Comparison of ENCODE assay signal across 8 cellular contexts in the genomic region with DNA sequence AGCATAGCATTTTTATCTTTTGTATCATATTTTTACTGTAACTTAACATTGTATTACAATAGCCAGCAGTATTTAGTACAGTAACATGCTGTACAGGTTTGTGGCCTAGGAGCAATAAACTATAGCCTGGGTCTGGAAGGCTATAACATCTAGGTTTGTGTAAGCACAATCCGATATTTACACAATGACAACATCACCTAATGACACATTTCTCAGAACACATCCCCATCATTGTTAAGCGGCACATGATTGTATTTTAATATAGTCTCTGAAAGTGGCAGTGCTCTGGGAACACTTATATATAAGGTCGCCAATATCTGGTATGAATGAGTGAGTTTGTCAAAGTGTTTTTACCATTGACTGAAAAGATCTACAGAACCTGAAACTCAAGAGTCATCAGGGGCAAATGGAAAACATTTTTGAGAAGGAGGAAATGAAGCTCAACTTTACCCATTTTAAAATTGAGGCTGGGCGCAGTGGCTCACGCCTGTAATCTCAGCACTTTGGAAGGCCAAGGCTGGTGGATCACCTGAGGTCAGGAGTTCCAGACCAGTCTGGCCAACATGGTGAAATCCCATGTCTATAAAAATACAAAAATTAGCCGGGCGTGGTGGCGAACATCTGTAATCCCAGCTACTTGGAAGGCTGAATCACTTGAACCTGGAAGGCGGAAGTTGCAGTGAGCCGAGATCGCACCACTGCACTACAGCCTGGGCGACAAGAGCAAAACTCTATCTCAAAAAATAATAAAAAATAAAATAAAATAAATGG. TPM values are rescaled to one million over a fixed set of nuclear protein-coding genes. Genes with fewer than 3 reads are reported as not detected.
DNase-seq lines count a peak whose midpoint lies in the region; ATAC-seq and TF ChIP-seq lines count a peak whose summit lies in the region.

No MANE protein-coding gene starts in this region.

- H3K9me3 Mint-ChIP-seq in HFFc6 (no peaks in the 10 kb centered on the region), mesothelial cell of epicardium (no peaks in the 10 kb centered on the region)
- H3K9me3 Mint-ChIP-seq in activated naive CD8-positive, alpha-beta T cell treated with anti-CD3 and anti-CD28 coated beads, Interleukin-2, amount 10 ng/mL, durations not matched to agents 7 days and 5 days = peaks cover 4% of the 10 kb centered on the region

- ATAC-seq in activated naive CD8-positive, alpha-beta T cell treated with anti-CD3 and anti-CD28 coated beads, Interleukin-2, amount 10 ng/mL, durations not matched to agents 7 days and 5 days (ENCODE audit: low read depth) = no peak
- no peak for ATAC-seq in HG03108 (IDR thresholded peaks at IDR 0.05; ENCODE audit: unreplicated experiment)

- H3K36me3 Mint-ChIP-seq in HFFc6 (ENCODE audit: low read depth) (no peaks in the 10 kb centered on the region), mesothelial cell of epicardium (no peaks in the 10 kb centered on the region)
- peaks cover 14% of the 10 kb centered on the region for H3K36me3 Mint-ChIP-seq in activated naive CD8-positive, alpha-beta T cell treated with anti-CD3 and anti-CD28 coated beads, Interleukin-2, amount 10 ng/mL, durations not matched to agents 7 days and 5 days

- H3K27ac Mint-ChIP-seq in HFFc6 (peak overlapping the region; percentile 27; the same call in 1 of the 2 replicates), mesothelial cell of epicardium (peak overlapping the region; percentile 56)
- peak overlapping the region; percentile 80 for H3K27ac Mint-ChIP-seq in activated naive CD8-positive, alpha-beta T cell treated with anti-CD3 and anti-CD28 coated beads, Interleukin-2, amount 10 ng/mL, durations not matched to agents 7 days and 5 days

- H3K27me3 ChIP-seq in ACC112 (ENCODE audit: insufficient read depth, low read length) = no peaks in the 10 kb centered on the region

- no peak overlapping the region for H3K4me3 Mint-ChIP-seq in HFFc6
- peak overlapping the region; percentile 33 for H3K4me3 Mint-ChIP-seq in activated naive CD8-positive, alpha-beta T cell treated with anti-CD3 and anti-CD28 coated beads, Interleukin-2, amount 10 ng/mL, durations not matched to agents 7 days and 5 days
- no peak overlapping the region for H3K4me3 Mint-ChIP-seq in mesothelial cell of epicardium

- peaks cover 37% of the 10 kb centered on the region for H3K4me1 ChIP-seq in ACC112 (ENCODE audit: control insufficient read depth, insufficient read depth, low read length, unreplicated experiment)

- TF ChIP-seq CTCF in HFFc6 (IDR thresholded peaks at IDR 0.05) = no peak
- no peak for TF ChIP-seq CTCF in mesothelial cell of epicardium (IDR thresholded peaks at IDR 0.05; ENCODE audit: unreplicated experiment)

- DNase-seq in HFFc6 (no peak), mesothelial cell of epicardium (ENCODE audit: low spot score in 2 of 2, unreplicated experiment in 2 of 2) (no peak), GM03348 (ENCODE audit: low spot score) (no peak), OCI-M1 (lab: John Stamatoyannopoulos, UW) (no peak), GM19240 (ENCODE audit: insufficient read length, low spot score) (no peak)
- DNase-seq in activated naive CD8-positive, alpha-beta T cell treated with anti-CD3 and anti-CD28 coated beads, Interleukin-2, amount 10 ng/mL, durations not matched to agents 7 days and 5 days = no peak

- POLR2A ChIA-PET in activated naive CD8-positive, alpha-beta T cell treated with anti-CD3 and anti-CD28 coated beads, Interleukin-2, amount 10 ng/mL, durations not matched to agents 7 days and 5 days (lab: Charles Lee) = interaction anchor here (0.6 to 2.0 kb wide), 8 partner anchors 12 to 47 kb away, joined by 3 to 7 read pairs (median 4); partner anchors contain the start of gene TNFSF10

- no peak overlapping the region for H2AFZ ChIP-seq in ACC112 (ENCODE audit: low read length, unreplicated experiment)

- H3K27ac ChIP-seq in ACC112 (ENCODE audit: low read depth, low read length) = peak overlapping the region; percentile 71

- peak overlapping the region; percentile 62 for H3K4me3 ChIP-seq in ACC112 (ENCODE audit: low read depth, low read length)

- no peaks in the 10 kb centered on the region for H3K36me3 ChIP-seq in ACC112 (ENCODE audit: insufficient read depth, low read length)

- peaks cover 4% of the 10 kb centered on the region for H3K27me3 Mint-ChIP-seq in HFFc6 (ENCODE audit: insufficient read depth)
- H3K27me3 Mint-ChIP-seq in activated naive CD8-positive, alpha-beta T cell treated with anti-CD3 and anti-CD28 coated beads, Interleukin-2, amount 10 ng/mL, durations not matched to agents 7 days and 5 days = no peaks in the 10 kb centered on the region
- no peaks in the 10 kb centered on the region for H3K27me3 Mint-ChIP-seq in mesothelial cell of epicardium (ENCODE audit: low read depth)

- H3K79me2 ChIP-seq in ACC112 (ENCODE audit: control insufficient read depth, insufficient read depth, low read length, unreplicated experiment) = no peaks in the 10 kb centered on the region

- H3K4me1 Mint-ChIP-seq in HFFc6 (ENCODE audit: low read depth) = peaks cover 24% of the 10 kb centered on the region
- peaks cover 36% of the 10 kb centered on the region for H3K4me1 Mint-ChIP-seq in activated naive CD8-positive, alpha-beta T cell treated with anti-CD3 and anti-CD28 coated beads, Interleukin-2, amount 10 ng/mL, durations not matched to agents 7 days and 5 days
- peaks cover 32% of the 10 kb centered on the region for H3K4me1 Mint-ChIP-seq in mesothelial cell of epicardium

RNA-seq across cellular contexts. Expression of gene TNFSF10, which starts 38.8 kb away (rescaled TPM):
- total RNA-seq in HFFc6 (2021; fragmentation: NEBNext Ultra II Directional; extraction: Animal tissue kit (Norgen Biotek cat#: 25700)) = under 1 TPM in 3 of 6 experiments, not detected in 3; 0.17 to 0.31 (median 0.28) TPM
- total RNA-seq in activated naive CD8-positive, alpha-beta T cell treated with anti-CD3 and anti-CD28 coated beads, Interleukin-2, amount 10 ng/mL, durations not matched to agents 7 days and 5 days = 100 to 1,000 TPM; 151 to 159 TPM
- 1.2 to 2.3 TPM (median 1.7 TPM) in 3 replicates for total RNA-seq in mesothelial cell of epicardium

Comparison
In these comparisons a context has a peak if more than half of its experiments do, and no peak if none do; other contexts are left out.
1. H3K27ac Mint-ChIP-seq: peak in every context shown above with its lines; median percentile 80 in activated naive CD8-positive, alpha-beta T cell treated with anti-CD3 and anti-CD28 coated beads, Interleukin-2, amount 10 ng/mL, durations not matched to agents 7 days and 5 days; 56 in mesothelial cell of epicardium; 27 in HFFc6.
2. RNA of gene TNFSF10, which starts 38.8 kb away (total RNA-seq): 151 to 159 TPM in activated naive CD8-positive, alpha-beta T cell treated with anti-CD3 and anti-CD28 coated beads, Interleukin-2, amount 10 ng/mL, durations not matched to agents 7 days and 5 days; 1.2 to 2.3 TPM in mesothelial cell of epicardium and 0.17 to 0.31 TPM in HFFc6; every median in the first group is over 10 times any median in the second.